12 cellular contexts compared by ENCODE assay signal in genomic region chr11:65897020-65897471, GRCh38. TPM values are rescaled to one million over a fixed set of nuclear protein-coding genes. Genes with fewer than 3 reads are reported as not detected.
A peak's percentile ranks its signal among the peaks of the same experiment; 100 is the strongest.
DNase-seq lines count a peak whose midpoint lies in the region; ATAC-seq and TF ChIP-seq lines count a peak whose summit lies in the region.
"Had no signal": no experiment of that assay in that cellular context is flagged by ENCODE, and none has a peak within 500 bp of the region (broad histone marks: within the 10 kb centered on the region; RNA-seq: fewer than 3 reads in every experiment).

No MANE protein-coding gene starts in this region.

- peak overlapping the region; percentile 86 for H3K27ac ChIP-seq in osteoblast (ENCODE audit: low read depth, low read length)
- H3K27ac ChIP-seq: esophagus muscularis mucosa had no signal

- H3K9me3 Mint-ChIP-seq in activated T-cell treated with anti-CD3 and anti-CD28 coated beads, Interleukin-2, amount 50 U/mL, for 72 hours = no peaks in the 10 kb centered on the region
- H3K9me3 Mint-ChIP-seq: mesothelial cell of epicardium had no signal

- H3K27me3 Mint-ChIP-seq in activated T-cell treated with anti-CD3 and anti-CD28 coated beads, Interleukin-2, amount 50 U/mL, for 72 hours (ENCODE audit: low read depth) = no peaks in the 10 kb centered on the region

- no peak for DNase-seq in activated T-cell treated with anti-CD3 and anti-CD28 coated beads, Interleukin-2, amount 50 U/mL, for 72 hours
- no peak for DNase-seq in activated T-cell treated with anti-CD3 and anti-CD28 coated beads for 4 hours
- DNase-seq in osteoblast (ENCODE audit: insufficient read length, low spot score, missing footprints) = peak; percentile 69
- DNase-seq in left ventricle myocardium superior = no peak
- DNase-seq: stimulated activated CD4-positive, alpha-beta T cell treated with anti-CD3 and anti-CD28 coated beads, Interleukin-1b, Interleukin-23, amount 100 ng/mL, for 48 hours had no signal

- H3K27me3 ChIP-seq in osteoblast (ENCODE audit: insufficient read depth, low read length) = no peaks in the 10 kb centered on the region

- intact Hi-C loops in left ventricle myocardium superior (cut with micrococcal nuclease) = no loop called here

- H3K4me3 Mint-ChIP-seq in activated T-cell treated with anti-CD3 and anti-CD28 coated beads, Interleukin-2, amount 50 U/mL, for 72 hours = peak overlapping the region; percentile 56 to 75
- H3K4me3 Mint-ChIP-seq: mesothelial cell of epicardium had no signal

- H3K4me1 Mint-ChIP-seq in activated T-cell treated with anti-CD3 and anti-CD28 coated beads, Interleukin-2, amount 50 U/mL, for 72 hours (ENCODE audit: low read depth) = peaks cover 76% of the 10 kb centered on the region

- peak overlapping the region; percentile 93 for H3K4me3 ChIP-seq in WI38 (ENCODE audit: low read depth, low read length)
- H3K4me3 ChIP-seq in osteoblast (ENCODE audit: insufficient read depth, low read length) = peak overlapping the region; percentile 95
- H3K4me3 ChIP-seq: esophagus muscularis mucosa had no signal

- no peak overlapping the region for H2AFZ ChIP-seq in osteoblast (ENCODE audit: low read length)

- H3K36me3 Mint-ChIP-seq in activated T-cell treated with anti-CD3 and anti-CD28 coated beads, Interleukin-2, amount 50 U/mL, for 72 hours (ENCODE audit: insufficient read depth in 2 of 2) = peaks cover 6 to 7% of the 10 kb centered on the region in 2 donors
- H3K36me3 Mint-ChIP-seq: mesothelial cell of epicardium had no signal

- TF ChIP-seq CTCF in WI38 (IDR thresholded peaks at IDR 0.05; ENCODE audit: low read depth, low read length) = no peak
- TF ChIP-seq CTCF in osteoblast (IDR thresholded peaks at IDR 0.05; ENCODE audit: extremely low read depth, low read depth, low read length) = no peak

- peaks cover 71% of the 10 kb centered on the region for H3K4me1 ChIP-seq in osteoblast (ENCODE audit: insufficient read depth, low read length)

- H3K9me3 ChIP-seq in osteoblast (ENCODE audit: low read depth, low read length) = no peaks in the 10 kb centered on the region
- H3K9me3 ChIP-seq: esophagus muscularis mucosa had no signal

- ATAC-seq in activated T-cell treated with anti-CD3 and anti-CD28 coated beads, Interleukin-2, amount 50 U/mL, for 72 hours (replicated peaks in 1 of 2) = no peak
- ATAC-seq in left ventricle myocardium superior (no peak), HG03378 (IDR thresholded peaks at IDR 0.05; ENCODE audit: unreplicated experiment) (no peak)

- H4K20me1 ChIP-seq in osteoblast (ENCODE audit: insufficient read depth, low read length) = peaks cover 46% of the 10 kb centered on the region

- H3K4me2 ChIP-seq in osteoblast (ENCODE audit: insufficient read depth, low read length) = peak overlapping the region; percentile 81

- H3K79me2 ChIP-seq in osteoblast (ENCODE audit: insufficient read depth, low read length) = peaks cover 80% of the 10 kb centered on the region

- peak overlapping the region; percentile 94 for H3K27ac Mint-ChIP-seq in activated T-cell treated with anti-CD3 and anti-CD28 coated beads, Interleukin-2, amount 50 U/mL, for 72 hours
- H3K27ac Mint-ChIP-seq: B cell, mesothelial cell of epicardium had no signal

- peaks cover 53% of the 10 kb centered on the region for H3K36me3 ChIP-seq in osteoblast (ENCODE audit: insufficient read depth, low read length)
- H3K36me3 ChIP-seq: esophagus muscularis mucosa had no signal

RNA-seq across cellular contexts. Expression of gene FOSL1, which starts 3.1 kb away (rescaled TPM):
- total RNA-seq in activated T-cell treated with anti-CD3 and anti-CD28 coated beads, Interleukin-2, amount 50 U/mL, for 72 hours = 10 to 100 TPM; 11.9 to 18.8 TPM
- total RNA-seq in osteoblast = 13.0 and 13.8 TPM in 2 replicates
- total RNA-seq in left ventricle myocardium superior = 0.32 TPM
- total RNA-seq: B cell had no signal

RNA-seq across cellular contexts. Expression of gene CCDC85B, which starts 6.6 kb away (rescaled TPM):
- total RNA-seq in activated T-cell treated with anti-CD3 and anti-CD28 coated beads, Interleukin-2, amount 50 U/mL, for 72 hours = 10 to 100 TPM; 35.4 to 37.5 TPM
- 42.4 and 47.0 TPM in 2 replicates for total RNA-seq in osteoblast
- total RNA-seq in left ventricle myocardium superior = 30.0 TPM

RNA-seq across cellular contexts. Expression of gene FIBP, which starts 8.8 kb away (rescaled TPM):
- total RNA-seq in activated T-cell treated with anti-CD3 and anti-CD28 coated beads, Interleukin-2, amount 50 U/mL, for 72 hours = 10 to 100 TPM; 86.4 to 91.9 TPM
- total RNA-seq in osteoblast (129 and 151 TPM in 2 replicates), left ventricle myocardium superior (44.9 TPM)

RNA-seq across cellular contexts. Expression of gene CTSW, which starts 17.4 kb away (rescaled TPM):
- 10 to 100 TPM; 16.8 to 27.8 TPM for total RNA-seq in activated T-cell treated with anti-CD3 and anti-CD28 coated beads, Interleukin-2, amount 50 U/mL, for 72 hours
- not detected in 2 replicates for total RNA-seq in osteoblast
- 1.1 TPM for total RNA-seq in left ventricle myocardium superior
- total RNA-seq: chondrocyte, H1, mesothelial cell of epicardium had no signal

RNA-seq across cellular contexts. Expression of gene C11orf68, which starts 21.8 kb away (rescaled TPM):
- total RNA-seq in activated T-cell treated with anti-CD3 and anti-CD28 coated beads, Interleukin-2, amount 50 U/mL, for 72 hours = 10 to 100 TPM; 34.7 to 36.5 TPM
- total RNA-seq in osteoblast (30.9 and 32.9 TPM in 2 replicates), left ventricle myocardium superior (35.2 TPM)
